20 cellular contexts compared by ENCODE assay signal in genomic region chrX:131779313-131779712, GRCh38.
DNase-seq lines count a peak whose midpoint lies in the region; ATAC-seq, FAIRE-seq and TF ChIP-seq lines count a peak whose summit lies in the region.
"Had no signal": no experiment of that assay in that cellular context is flagged by ENCODE, and none has a peak within 500 bp of the region (broad histone marks: within the 10 kb centered on the region; RNA-seq: fewer than 3 reads in every experiment).

No MANE protein-coding gene starts in this region.

- H3K4me3 ChIP-seq in liver (ENCODE audit: low read depth in 1 of 3, low read length in 3 of 3) (peak overlapping the region in 2 of 3 donors; percentile 76 to 77), HepG2 (replicated peaks in 1 of 3; ENCODE audit: insufficient read depth in 1 of 3, low read depth in 2 of 3, low read length in 3 of 3) (no peak overlapping the region), astrocyte (ENCODE audit: insufficient read depth, low read depth, low read length) (no peak overlapping the region), right lobe of liver (peak overlapping the region in 2 of 3 donors; percentile 51 to 62), vagina (peak overlapping the region; percentile 45 to 47), gastrocnemius medialis (peak overlapping the region in 2 of 4 donors; percentile 61 to 65)
- H3K4me3 ChIP-seq: suprapubic skin had no signal

- no peaks in the 10 kb centered on the region for H3K9me3 Mint-ChIP-seq in astrocyte (ENCODE audit: unreplicated experiment)
- H3K9me3 Mint-ChIP-seq: effector memory CD8-positive, alpha-beta T cell had no signal

- H2AFZ ChIP-seq in HepG2 (ENCODE audit: low read length) (no peak overlapping the region), astrocyte (ENCODE audit: low read depth, low read length) (no peak overlapping the region)

- CTCF ChIA-PET in HepG2 (lab: Yijun Ruan, JAX; ENCODE audit: low intra/inter-chr PET ratio, low total read pairs) = no interaction called here

- H3K9me3 ChIP-seq in liver (ENCODE audit: control insufficient read depth in 4 of 4, low read length in 3 of 4) (no peaks in the 10 kb centered on the region), HepG2 (ENCODE audit: low read length) (no peaks in the 10 kb centered on the region), astrocyte (ENCODE audit: insufficient read depth, low read depth, low read length) (no peaks in the 10 kb centered on the region), right lobe of liver (no peaks in the 10 kb centered on the region), vagina (no peaks in the 10 kb centered on the region), gastrocnemius medialis (no peaks in the 10 kb centered on the region)
- H3K9me3 ChIP-seq: pancreas, suprapubic skin had no signal

- no peak overlapping the region for H3K27ac ChIP-seq in liver (ENCODE audit: low read depth in 1 of 2, low read length in 2 of 2)
- no peak overlapping the region for H3K27ac ChIP-seq in HepG2 (ENCODE audit: extremely low read length, insufficient read depth, low read length)
- H3K27ac ChIP-seq in astrocyte (ENCODE audit: low read depth, low read length) = no peak overlapping the region
- no peak overlapping the region for H3K27ac ChIP-seq in right lobe of liver
- H3K27ac ChIP-seq in vagina = peak overlapping the region; percentile 77
- peak overlapping the region in 2 of 4 donors; percentile 65 to 71 for H3K27ac ChIP-seq in gastrocnemius medialis
- H3K27ac ChIP-seq: suprapubic skin had no signal

- TF ChIP-seq CTCF in liver (IDR thresholded peaks at IDR 0.05; ENCODE audit: low read depth, low read length, missing input control) = no peak
- no peak for TF ChIP-seq CTCF in HepG2 (CRISPR knock-in tag; IDR thresholded peaks at IDR 0.05)
- no peak for TF ChIP-seq CTCF in astrocyte (IDR thresholded peaks at IDR 0.05; ENCODE audit: insufficient read depth, low read depth, low read length)
- TF ChIP-seq CTCF in right lobe of liver (IDR thresholded peaks at IDR 0.05) = no peak
- no peak for TF ChIP-seq CTCF in vagina (IDR thresholded peaks at IDR 0.05)
- TF ChIP-seq CTCF in gastrocnemius medialis (IDR thresholded peaks at IDR 0.05 in 4 of 5, conservative IDR thresholded peaks at IDR 0.05 in 1 of 5) = no peak

- no peak overlapping the region for H3K4me3 Mint-ChIP-seq in astrocyte (ENCODE audit: unreplicated experiment)
- H3K4me3 Mint-ChIP-seq: effector memory CD8-positive, alpha-beta T cell; T-helper 17 cell had no signal

- 95% methylated on average over 7 of the region's 7 CpGs for WGBS in liver
- WGBS in HepG2 (ENCODE audit: low lambda C conversion rate) = 100% methylated on average over 4 of the region's 7 CpGs
- 56% methylated on average over 7 of the region's 7 CpGs for WGBS in right lobe of liver (ENCODE audit: insufficient coverage, low coverage, low lambda C conversion rate, missing lambda C conversion rate)

- H3K79me2 ChIP-seq in HepG2 (ENCODE audit: insufficient read depth, low read length) (no peaks in the 10 kb centered on the region), astrocyte (ENCODE audit: insufficient read depth, low read length) (no peaks in the 10 kb centered on the region)

- in situ Hi-C loops in HepG2 (cut with HindIII; ENCODE audit: extremely low pct_ligation_motif_present, low pct_unique_long_range_greater_than_20kb) = no loop called here
- in situ Hi-C loops in gastrocnemius medialis (cut with MboI; ENCODE audit: low sequenced_read_pairs in 4 of 4) = no loop called here

- ATAC-seq in HepG2 = no peak
- no peak for ATAC-seq in right lobe of liver
- no peak for ATAC-seq in gastrocnemius medialis
- ATAC-seq: effector memory CD8-positive, alpha-beta T cell; T-helper 17 cell had no signal

- POLR2A ChIA-PET in HepG2 (lab: Yijun Ruan, JAX) = no interaction called here

- no TSS peak for BruUV-seq in HepG2 (replicated peaks; lab: Mats Ljungman, UMichigan)

- no peak for TF ChIP-seq POLR2A in HepG2 (IDR thresholded peaks at IDR 0.05; ENCODE audit: insufficient read depth in 1 of 2, low read depth in 2 of 2, low read length in 2 of 2)
- TF ChIP-seq POLR2A in right lobe of liver (IDR thresholded peaks at IDR 0.05) = no peak
- no peak for TF ChIP-seq POLR2A in vagina (IDR thresholded peaks at IDR 0.05)
- TF ChIP-seq POLR2A in gastrocnemius medialis (IDR thresholded peaks at IDR 0.05) = no peak

- H3K36me3 ChIP-seq in liver (ENCODE audit: control insufficient read depth in 4 of 4, insufficient read depth in 3 of 4, low read depth in 1 of 4, low read length in 3 of 4) (no peaks in the 10 kb centered on the region), HepG2 (replicated peaks in 1 of 2; ENCODE audit: control insufficient read depth in 1 of 2, insufficient read depth in 2 of 2, low read length in 2 of 2) (peaks cover 4 to 8% of the 10 kb centered on the region in 2 experiments; a peak in 4 of 5 replicates), astrocyte (ENCODE audit: insufficient read depth, low read length) (no peaks in the 10 kb centered on the region), right lobe of liver (no peaks in the 10 kb centered on the region), vagina (no peaks in the 10 kb centered on the region), gastrocnemius medialis (no peaks in the 10 kb centered on the region)
- H3K36me3 ChIP-seq: pancreas, suprapubic skin had no signal

- peaks cover 0 to 26% (median 22%) of the 10 kb centered on the region in 4 donors for H3K4me1 ChIP-seq in liver (ENCODE audit: control insufficient read depth in 4 of 4, insufficient read depth in 4 of 4, low read length in 3 of 4)
- no peaks in the 10 kb centered on the region for H3K4me1 ChIP-seq in HepG2 (ENCODE audit: insufficient read depth, low read length)
- no peaks in the 10 kb centered on the region for H3K4me1 ChIP-seq in astrocyte (ENCODE audit: insufficient read depth, low read length)
- no peaks in the 10 kb centered on the region for H3K4me1 ChIP-seq in right lobe of liver
- H3K4me1 ChIP-seq in vagina = no peaks in the 10 kb centered on the region
- peaks cover 0 to 8% of the 10 kb centered on the region in 2 donors for H3K4me1 ChIP-seq in gastrocnemius medialis
- H3K4me1 ChIP-seq: pancreas, suprapubic skin had no signal

- H3K36me3 Mint-ChIP-seq in astrocyte (ENCODE audit: low read depth, unreplicated experiment) = peaks cover 17% of the 10 kb centered on the region

- H3K27ac Mint-ChIP-seq in astrocyte (ENCODE audit: unreplicated experiment) = no peak overlapping the region
- H3K27ac Mint-ChIP-seq: effector memory CD8-positive, alpha-beta T cell; T-helper 17 cell had no signal

- no peaks in the 10 kb centered on the region for H4K20me1 ChIP-seq in HepG2 (ENCODE audit: insufficient read depth, low read length)
- no peaks in the 10 kb centered on the region for H4K20me1 ChIP-seq in astrocyte (ENCODE audit: insufficient read depth, low read length)

- intact Hi-C loops in HepG2 (cut with micrococcal nuclease; ENCODE audit: unreplicated experiment) (no loop called here), right lobe of liver (cut with DNase I) (no loop called here), vagina (cut with DNase I) (no loop called here), gastrocnemius medialis (cut with DNase I; ENCODE audit: low total_unique reads) (no loop called here)

- no peaks in the 10 kb centered on the region for H3K27me3 Mint-ChIP-seq in astrocyte (ENCODE audit: low read depth, unreplicated experiment)
- H3K27me3 Mint-ChIP-seq: effector memory CD8-positive, alpha-beta T cell; T-helper 17 cell had no signal

- TF ChIP-seq RAD21 in liver (IDR thresholded peaks at IDR 0.05) (no peak), HepG2 (CRISPR knock-in tag; IDR thresholded peaks at IDR 0.05) (no peak)

- FAIRE-seq in HepG2 (lab: Jason Lieb, UNC) (no peak), astrocyte (lab: Jason Lieb, UNC) (peak; percentile 90), GM19239 (lab: Jason Lieb, UNC) (no peak)
- FAIRE-seq: A204.1, bronchial epithelial cell had no signal

- H3K9ac ChIP-seq in liver (ENCODE audit: low read depth in 1 of 2, low read length in 2 of 2) (no peak overlapping the region), HepG2 (ENCODE audit: insufficient read depth, low read depth, low read length) (no peak overlapping the region), astrocyte (ENCODE audit: low read length) (no peak overlapping the region)

- TF ChIP-seq EP300 in HepG2 (IDR thresholded peaks at IDR 0.05; ENCODE audit: low read depth in 2 of 2, low read length in 2 of 2) (no peak), HepG2 (CRISPR knock-in tag; IDR thresholded peaks at IDR 0.05; ENCODE audit: borderline replicate concordance) (no peak)

- no peaks in the 10 kb centered on the region for H3K27me3 ChIP-seq in liver (ENCODE audit: control insufficient read depth in 4 of 4, insufficient read depth in 4 of 4, low read length in 3 of 4)
- no peaks in the 10 kb centered on the region for H3K27me3 ChIP-seq in HepG2 (ENCODE audit: control insufficient read depth in 1 of 2, insufficient read depth in 2 of 2, low read length in 2 of 2)
- no peaks in the 10 kb centered on the region for H3K27me3 ChIP-seq in astrocyte (ENCODE audit: insufficient read depth, low read length)
- H3K27me3 ChIP-seq in right lobe of liver = no peaks in the 10 kb centered on the region
- H3K27me3 ChIP-seq in vagina = no peaks in the 10 kb centered on the region
- H3K27me3 ChIP-seq in gastrocnemius medialis = no peaks in the 10 kb centered on the region
- H3K27me3 ChIP-seq: pancreas, suprapubic skin had no signal

- no peak for DNase-seq in HepG2 (ENCODE audit: low spot score)
- no peak for DNase-seq in astrocyte (ENCODE audit: low read depth)
- no peak for DNase-seq in right lobe of liver
- DNase-seq in vagina (ENCODE audit: extremely low spot score in 2 of 2) = no peak
- no peak for DNase-seq in gastrocnemius medialis
- no peak for DNase-seq in GM19239 (ENCODE audit: insufficient read length, low spot score)
- no peak for DNase-seq in SHP77 treated with DMSO at 0.1 percent for 48 hours (lab: John Stamatoyannopoulos, UW)
- DNase-seq: activated CD8-positive, alpha-beta memory T cell treated with anti-CD3 and anti-CD28 coated beads, Interleukin-2, amount 50 U/mL, for 4 hours; activated naive CD4-positive, alpha-beta T cell treated with Interleukin-2 at 50 U/mL for 16 hours; effector memory CD8-positive, alpha-beta T cell; foreskin melanocyte; MV-4-11; NCI-H2107; NCI-H748 treated with DMSO at 0.1 percent for 48 hours; pancreas; T-helper 17 cell had no signal

- H3K4me1 Mint-ChIP-seq in astrocyte (ENCODE audit: low read depth, unreplicated experiment) = peaks cover 1% of the 10 kb centered on the region
- H3K4me1 Mint-ChIP-seq: T-helper 17 cell had no signal

- H3K4me2 ChIP-seq in HepG2 (ENCODE audit: low read depth, low read length) (no peak overlapping the region), astrocyte (ENCODE audit: low read length) (no peak overlapping the region)

TF ChIP-seq in HepG2, 621 proteins besides CTCF, POLR2A, EP300 and RAD21 (continues in another document):
- no peak for TF ChIP-seq MED13 (CRISPR knock-in tag; IDR thresholded peaks at IDR 0.05)

Comparison
In these comparisons a context has a peak if more than half of its experiments do, and no peak if none do; other contexts are left out.
1. H3K4me3 ChIP-seq: peak in liver (2 of 3), right lobe of liver (2 of 3) and vagina (2 of 2); none in HepG2 (0 of 3) and astrocyte (single experiment).